In the genomic region with DNA sequence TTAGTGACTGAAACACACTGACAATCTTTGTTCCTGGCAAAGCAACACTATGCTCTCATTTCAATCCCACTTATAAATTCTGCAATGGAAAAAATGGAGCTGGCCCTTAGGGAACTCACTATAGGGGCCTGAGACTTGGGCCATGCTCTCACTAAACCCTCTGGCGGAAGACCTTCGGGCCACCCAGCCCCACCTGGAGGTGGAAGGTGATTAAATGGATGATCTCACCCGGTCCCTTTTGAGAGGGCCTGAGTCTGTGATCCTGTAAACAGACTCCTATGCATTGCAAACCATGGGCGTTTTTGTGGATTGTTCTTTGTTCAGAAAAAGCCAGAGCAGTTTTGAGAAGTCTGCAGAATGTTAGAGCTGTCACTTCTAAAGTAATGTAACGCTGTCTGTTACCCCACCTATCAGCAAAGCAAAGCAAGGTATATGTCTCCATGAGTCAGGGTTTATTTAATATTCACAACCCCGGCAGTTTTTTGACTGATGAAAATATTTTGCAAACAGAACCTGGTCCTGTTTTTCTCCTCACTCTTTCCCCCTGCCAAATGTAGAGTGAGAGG, we compare ENCODE assay signal across 12 cellular contexts. TPM values are rescaled to one million over a fixed set of nuclear protein-coding genes. Genes with fewer than 3 reads are reported as not detected.
DNase-seq lines count a peak whose midpoint lies in the region; ATAC-seq, FAIRE-seq and TF ChIP-seq lines count a peak whose summit lies in the region.
"Had no signal": no experiment of that assay in that cellular context is flagged by ENCODE, and none has a peak within 500 bp of the region (broad histone marks: within the 10 kb centered on the region; RNA-seq: fewer than 3 reads in every experiment).

No MANE protein-coding gene starts in this region.

- ATAC-seq in body of pancreas = peak; percentile 47
- no peak for ATAC-seq in GM21381 (IDR thresholded peaks at IDR 0.05; ENCODE audit: unreplicated experiment)

- H3K9me3 ChIP-seq in body of pancreas = no peaks in the 10 kb centered on the region
- H3K9me3 ChIP-seq in small intestine (ENCODE audit: control insufficient read depth, low read depth) = no peaks in the 10 kb centered on the region

- H3K36me3 Mint-ChIP-seq in osteocyte (ENCODE audit: unreplicated experiment) = no peaks in the 10 kb centered on the region
- H3K36me3 Mint-ChIP-seq in activated T-cell treated with anti-CD3 and anti-CD28 coated beads, Interleukin-2, amount 50 U/mL, for 24 hours (ENCODE audit: low read depth) = no peaks in the 10 kb centered on the region
- H3K36me3 Mint-ChIP-seq: CD4-positive, CD25-positive, alpha-beta regulatory T cell had no signal

- peak; percentile 84 for DNase-seq in DMS53 (lab: John Stamatoyannopoulos, UW)
- peak; percentile 51 for DNase-seq in NCI-H1092 (lab: John Stamatoyannopoulos, UW)
- DNase-seq in body of pancreas = peak in 1 of 4 donors; percentile 25
- DNase-seq in osteocyte (ENCODE audit: extremely low spot score, unreplicated experiment) = no peak
- no peak for DNase-seq in small intestine
- DNase-seq in activated naive CD4-positive, alpha-beta T cell treated with Interleukin-2 at 50 U/mL for 16 hours = no peak
- no peak for DNase-seq in activated T-cell treated with anti-CD3 and anti-CD28 coated beads, Interleukin-2, amount 50 U/mL, for 24 hours
- DNase-seq: brain microvascular endothelial cell; CD4-positive, CD25-positive, alpha-beta regulatory T cell had no signal

- TF ChIP-seq CTCF in body of pancreas (IDR thresholded peaks at IDR 0.05) = peak in 1 of 7 experiments; percentile 2
- no peak for TF ChIP-seq CTCF in osteocyte (IDR thresholded peaks at IDR 0.05)

- TF ChIP-seq POLR2A in body of pancreas (IDR thresholded peaks at IDR 0.05) = no peak

- no peaks in the 10 kb centered on the region for H3K36me3 ChIP-seq in body of pancreas (replicated peaks in 1 of 2; ENCODE audit: insufficient read depth in 1 of 2, low read depth in 2 of 2)
- no peaks in the 10 kb centered on the region for H3K36me3 ChIP-seq in small intestine (ENCODE audit: control insufficient read depth in 2 of 2, insufficient read depth in 2 of 2, low read length in 2 of 2)
- H3K36me3 ChIP-seq: brain microvascular endothelial cell had no signal

- intact Hi-C loops in body of pancreas (cut with DNase I) = loop anchor here (10.0 kb wide), 1 partner anchor 45 kb away; no protein-coding TSS in a partner anchor

- H3K27ac ChIP-seq in body of pancreas = peak overlapping the region; percentile 63 to 70 (median 66)
- no peak overlapping the region for H3K27ac ChIP-seq in small intestine (ENCODE audit: low read depth in 1 of 2, low read length in 1 of 2)
- H3K27ac ChIP-seq: brain microvascular endothelial cell had no signal

- no peak overlapping the region for H3K4me3 Mint-ChIP-seq in osteocyte (ENCODE audit: unreplicated experiment)
- H3K4me3 Mint-ChIP-seq in activated T-cell treated with anti-CD3 and anti-CD28 coated beads, Interleukin-2, amount 50 U/mL, for 24 hours = no peak overlapping the region
- H3K4me3 Mint-ChIP-seq: CD4-positive, CD25-positive, alpha-beta regulatory T cell had no signal

- H3K27me3 ChIP-seq in body of pancreas (no peaks in the 10 kb centered on the region), small intestine (ENCODE audit: control insufficient read depth in 2 of 2, insufficient read depth in 2 of 2, low read length in 2 of 2) (peaks cover 0 to 2% of the 10 kb centered on the region in 2 donors)
- H3K27me3 ChIP-seq: brain microvascular endothelial cell had no signal

- H3K4me3 ChIP-seq in body of pancreas (no peak overlapping the region), small intestine (ENCODE audit: low read depth in 1 of 2, low read length in 2 of 2) (no peak overlapping the region)

- no peaks in the 10 kb centered on the region for H3K9me3 Mint-ChIP-seq in osteocyte (ENCODE audit: unreplicated experiment)
- H3K9me3 Mint-ChIP-seq in activated T-cell treated with anti-CD3 and anti-CD28 coated beads, Interleukin-2, amount 50 U/mL, for 24 hours = no peaks in the 10 kb centered on the region
- H3K9me3 Mint-ChIP-seq: CD4-positive, CD25-positive, alpha-beta regulatory T cell had no signal

- H3K4me1 ChIP-seq in body of pancreas = peaks cover 27% of the 10 kb centered on the region
- H3K4me1 ChIP-seq in small intestine (ENCODE audit: control insufficient read depth in 2 of 2, insufficient read depth in 1 of 2, low read depth in 1 of 2, low read length in 1 of 2) = no peaks in the 10 kb centered on the region

- FAIRE-seq in small intestine (lab: Jason Lieb, UNC) = no peak
- FAIRE-seq: RCC 7860, TTC549 had no signal

- peaks cover 36% of the 10 kb centered on the region for H3K27me3 Mint-ChIP-seq in osteocyte (ENCODE audit: unreplicated experiment)
- no peaks in the 10 kb centered on the region for H3K27me3 Mint-ChIP-seq in activated T-cell treated with anti-CD3 and anti-CD28 coated beads, Interleukin-2, amount 50 U/mL, for 24 hours

- H3K27ac Mint-ChIP-seq in osteocyte (ENCODE audit: unreplicated experiment) = peak overlapping the region; percentile 21
- no peak overlapping the region for H3K27ac Mint-ChIP-seq in activated T-cell treated with anti-CD3 and anti-CD28 coated beads, Interleukin-2, amount 50 U/mL, for 24 hours
- H3K27ac Mint-ChIP-seq: CD4-positive, CD25-positive, alpha-beta regulatory T cell had no signal

- 40 to 54% methylated on average over 6 of the region's 6 CpGs for WGBS in body of pancreas, 2 donors
- WGBS in small intestine, 3 donors = 53 to 67% (median 56%) methylated on average over 6 of the region's 6 CpGs

- peaks cover 11% of the 10 kb centered on the region for H3K4me1 Mint-ChIP-seq in osteocyte (ENCODE audit: unreplicated experiment)
- peaks cover 19% of the 10 kb centered on the region for H3K4me1 Mint-ChIP-seq in activated T-cell treated with anti-CD3 and anti-CD28 coated beads, Interleukin-2, amount 50 U/mL, for 24 hours (ENCODE audit: low read depth)

RNA-seq across cellular contexts. Expression of a gene that starts 17.1 kb away (rescaled TPM):
- 1 to 10 TPM; 5.6 to 7.3 TPM for total RNA-seq in body of pancreas
- total RNA-seq in osteocyte = 24.4 and 29.4 TPM in 2 replicates
- 1 to 10 TPM in 1 of 3 donors, not detected in 2; 1.7 TPM for polyA plus RNA-seq in small intestine

Comparison
In these comparisons a context has a peak if more than half of its experiments do, and no peak if none do; other contexts are left out.
1. DNase-seq: peak in DMS53 (single experiment) and NCI-H1092 (single experiment); none in osteocyte (single experiment), small intestine (single experiment), activated naive CD4-positive, alpha-beta T cell treated with Interleukin-2 at 50 U/mL for 16 hours (single experiment) and activated T-cell treated with anti-CD3 and anti-CD28 coated beads, Interleukin-2, amount 50 U/mL, for 24 hours (single experiment).
2. H3K27ac ChIP-seq: peak in body of pancreas (4 of 4); none in small intestine (0 of 2).